Comparison of ENCODE assay signal across 17 cellular contexts in the genomic region with DNA sequence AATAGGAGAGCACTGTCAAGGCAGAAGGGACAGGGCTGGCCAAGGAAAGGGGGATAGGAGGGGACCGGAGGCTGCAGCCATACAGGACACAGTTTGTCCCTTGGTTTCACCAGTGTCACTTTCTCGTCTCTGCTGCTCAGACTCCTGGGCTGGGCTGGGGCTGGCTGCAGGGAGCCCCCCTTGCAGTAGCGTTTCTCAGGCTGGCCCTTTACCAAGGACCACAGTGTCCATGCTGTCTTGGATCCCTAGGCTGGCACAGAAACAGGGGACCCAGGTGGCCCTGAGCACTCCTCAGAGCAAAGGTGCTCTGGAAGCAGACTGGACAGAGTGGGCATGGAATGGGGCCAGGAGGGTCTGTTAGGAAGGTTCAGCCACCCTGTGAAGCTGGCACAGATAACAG. TPM values are rescaled to one million over a fixed set of nuclear protein-coding genes. Genes with fewer than 3 reads are reported as not detected.
A peak's percentile ranks its signal among the peaks of the same experiment; 100 is the strongest.
DNase-seq lines count a peak whose midpoint lies in the region; ATAC-seq and TF ChIP-seq lines count a peak whose summit lies in the region.
"Had no signal": no experiment of that assay in that cellular context is flagged by ENCODE, and none has a peak within 500 bp of the region (broad histone marks: within the 10 kb centered on the region; RNA-seq: fewer than 3 reads in every experiment).

No MANE protein-coding gene starts in this region.

- peaks cover 17% of the 10 kb centered on the region for H3K27me3 Mint-ChIP-seq in chondrocyte (ENCODE audit: low read depth)

- no peaks in the 10 kb centered on the region for H3K9me3 Mint-ChIP-seq in chondrocyte (ENCODE audit: low read depth)
- H3K9me3 Mint-ChIP-seq: CD8-positive, alpha-beta T cell; HFFc6 had no signal

- H3K27ac ChIP-seq in thoracic aorta, result peak overlapping the region; percentile 82 to 90
- H3K27ac ChIP-seq: A549, HL-60 had no signal

- TF ChIP-seq CTCF in chondrocyte (IDR thresholded peaks at IDR 0.05) (no peak), thoracic aorta (IDR thresholded peaks at IDR 0.05) (no peak)

- intact Hi-C loops in posterior vena cava (cut with DNase I), result no loop called here

- H3K9me3 ChIP-seq in thoracic aorta, result no peaks in the 10 kb centered on the region
- H3K9me3 ChIP-seq: A549 had no signal

- ATAC-seq in thoracic aorta (ENCODE audit: insufficient number of reproducible peaks, low FRiP score, low read depth) (no peak), GM21737 (IDR thresholded peaks at IDR 0.05; ENCODE audit: unreplicated experiment) (no peak)
- ATAC-seq: A549; CD8-positive, alpha-beta T cell had no signal

- no peaks in the 10 kb centered on the region for H3K36me3 Mint-ChIP-seq in chondrocyte (ENCODE audit: low read depth)
- H3K36me3 Mint-ChIP-seq: CD8-positive, alpha-beta T cell had no signal

- H3K27me3 ChIP-seq in thoracic aorta (replicated peaks; ENCODE audit: insufficient read depth), result no peaks in the 10 kb centered on the region

- no peak overlapping the region for H3K4me3 Mint-ChIP-seq in chondrocyte (ENCODE audit: unreplicated experiment)
- H3K4me3 Mint-ChIP-seq: CD14-positive monocyte; CD8-positive, alpha-beta T cell; HFFc6 had no signal

- peaks cover 23% of the 10 kb centered on the region for H3K36me3 ChIP-seq in thoracic aorta

- no peak overlapping the region for H3K27ac Mint-ChIP-seq in chondrocyte (ENCODE audit: unreplicated experiment)
- H3K27ac Mint-ChIP-seq: CD8-positive, alpha-beta T cell; HFFc6 had no signal

- peaks cover 50 to 95% of the 10 kb centered on the region in 2 donors for H3K4me1 ChIP-seq in thoracic aorta (ENCODE audit: control insufficient read depth in 1 of 2, low read depth in 2 of 2)

- peak; percentile 62 for DNase-seq in chondrocyte (ENCODE audit: low spot score)
- peak; percentile 26 for DNase-seq in posterior vena cava (ENCODE audit: low spot score)
- no peak for DNase-seq in thoracic aorta (ENCODE audit: low spot score)
- DNase-seq in NCI-H748 treated with DMSO at 0.1 percent for 48 hours (lab: John Stamatoyannopoulos, UW), result no peak
- DNase-seq in stimulated activated naive CD4-positive, alpha-beta T cell (lab: John Stamatoyannopoulos, UW), result no peak
- DNase-seq in dermis blood vessel endothelial cell, result no peak
- DNase-seq: CD8-positive, alpha-beta T cell; COR-L47; DMS153; DMS79 treated with DMSO at 0.1 percent for 48 hours; EL; HCEC 1CT; HFFc6 had no signal

- H3K4me1 Mint-ChIP-seq in chondrocyte (ENCODE audit: low read depth), result peaks cover 43% of the 10 kb centered on the region

- no peak overlapping the region for H3K4me3 ChIP-seq in thoracic aorta
- H3K4me3 ChIP-seq: A549 had no signal

RNA-seq across cellular contexts. Expression of a gene that starts 34.8 kb away (rescaled TPM):
- total RNA-seq in chondrocyte (2.2 to 10.3 TPM (median 2.7 TPM) in 3 replicates), posterior vena cava (10 to 100 TPM; 16.6 to 17.5 TPM), thoracic aorta (100 to 1,000 TPM in 1 of 2 donors, 10 to 100 TPM in 1; 78.4 to 207 TPM), dermis blood vessel endothelial cell (42.3 and 58.4 TPM in 2 replicates)

Comparison
In these comparisons a context has a peak if more than half of its experiments do, and no peak if none do; other contexts are left out.
1. DNase-seq: peak in chondrocyte (single experiment) and posterior vena cava (single experiment); none in thoracic aorta (single experiment), NCI-H748 treated with DMSO at 0.1 percent for 48 hours (single experiment), stimulated activated naive CD4-positive, alpha-beta T cell (0 of 6) and dermis blood vessel endothelial cell (single experiment).